ENCODE assay signal across 30 cellular contexts in genomic region chr15:26392956-26393355, GRCh38.
"Had no signal": no experiment of that assay in that cellular context is flagged by ENCODE, and none has a peak within 500 bp of the region (broad histone marks: within the 10 kb centered on the region; RNA-seq: fewer than 3 reads in every experiment).

No MANE protein-coding gene starts in this region.

- H3K4me2 ChIP-seq: neural progenitor cell, smooth muscle cell had no signal

- H3K4me1 ChIP-seq: esophagus muscularis mucosa, foreskin keratinocyte, gastroesophageal sphincter, neural progenitor cell, testis, tibial artery, upper lobe of left lung, uterus had no signal

- H3K27me3 ChIP-seq: esophagus muscularis mucosa, foreskin keratinocyte, gastroesophageal sphincter, neural progenitor cell, pancreas, testis, tibial artery, upper lobe of left lung, uterus had no signal

- H3K9ac ChIP-seq: neural progenitor cell had no signal

- H3K9me3 ChIP-seq: esophagus muscularis mucosa, gastroesophageal sphincter, pancreas, testis, tibial artery, upper lobe of left lung, uterus had no signal

- H2AFZ ChIP-seq: neural progenitor cell had no signal

- DNase-seq: dermis blood vessel endothelial cell; effector memory CD4-positive, alpha-beta T cell; foreskin keratinocyte; hypothalamus; immature natural killer cell; islet precursor cell; kidney glomerular epithelial cell; mesenchymal stem cell; mucosa of descending colon; naive B cell; nucleus accumbens; pancreas; retina; stimulated activated CD4-positive, alpha-beta T cell treated with anti-CD3 and anti-CD28 coated beads, Interleukin-12 subunit alpha, Interleukin-12 subunit beta, amount 100 ng/mL, for 4 hours; stimulated activated CD4-positive, alpha-beta T cell treated with anti-CD3 and anti-CD28 coated beads, Interleukin-1b, Interleukin-23, amount 100 ng/mL, for 48 hours; stimulated activated CD4-positive, alpha-beta T cell treated with anti-CD3 and anti-CD28 coated beads, Interleukin-4, amount 100 ng/mL, for 1 hour; stimulated activated naive CD8-positive, alpha-beta T cell treated with anti-CD3 and anti-CD28 coated beads, Interleukin-15, Interleukin-2, amounts not matched to agents 100 U/mL and 50 U/mL, for 24 hours; substantia nigra; testis; tibial artery; upper lobe of left lung; uterus had no signal

- ATAC-seq: foreskin keratinocyte; gastroesophageal sphincter; mucosa of descending colon; natural killer cell treated with Interleukin-12 subunit alpha and Interleukin-12 subunit beta and Interleukin-15 and Interleukin-18, amount 100 ng/mL, for 72 hours; pancreas; sciatic nerve; stimulated activated memory B cell treated with anti-CD40 and anti-IgM and Interleukin-4, amounts not matched to agents 10 μg/mL and 1 μg/mL and 100 μg/mL, for 72 hours; stimulated activated naive CD8-positive, alpha-beta T cell treated with anti-CD3 and anti-CD28 coated beads, Interleukin-15, Interleukin-2, amounts not matched to agents 100 U/mL and 50 U/mL, for 24 hours had no signal

- H3K27ac ChIP-seq: coronary artery, esophagus muscularis mucosa, foreskin keratinocyte, gastroesophageal sphincter, neural progenitor cell, pancreas, testis, tibial artery, upper lobe of left lung, uterus had no signal

- H3K36me3 ChIP-seq: esophagus muscularis mucosa, gastroesophageal sphincter, neural progenitor cell, pancreas, tibial artery, upper lobe of left lung, uterus had no signal

- H3K4me3 ChIP-seq: coronary artery, esophagus muscularis mucosa, gastroesophageal sphincter, mucosa of descending colon, neural progenitor cell, pancreas, smooth muscle cell, testis, tibial artery, upper lobe of left lung, uterus had no signal
